ENCODE assay signal across 1 cellular context in genomic region chr3:28000608-28001007, GRCh38.
TF ChIP-seq lines count a peak whose summit lies in the region.

No MANE protein-coding gene starts in this region.

TF ChIP-seq in GM12878, 131 proteins besides CTCF, POLR2A, EP300 and RAD21 (continued from another document):
- TF ChIP-seq ZBTB4 (CRISPR knock-in tag; IDR thresholded peaks at IDR 0.05) (no peak), BMI1 (IDR thresholded peaks at IDR 0.05; ENCODE audit: borderline replicate concordance) (no peak)
